Comparison of ENCODE assay signal across 14 cellular contexts in the genomic region with DNA sequence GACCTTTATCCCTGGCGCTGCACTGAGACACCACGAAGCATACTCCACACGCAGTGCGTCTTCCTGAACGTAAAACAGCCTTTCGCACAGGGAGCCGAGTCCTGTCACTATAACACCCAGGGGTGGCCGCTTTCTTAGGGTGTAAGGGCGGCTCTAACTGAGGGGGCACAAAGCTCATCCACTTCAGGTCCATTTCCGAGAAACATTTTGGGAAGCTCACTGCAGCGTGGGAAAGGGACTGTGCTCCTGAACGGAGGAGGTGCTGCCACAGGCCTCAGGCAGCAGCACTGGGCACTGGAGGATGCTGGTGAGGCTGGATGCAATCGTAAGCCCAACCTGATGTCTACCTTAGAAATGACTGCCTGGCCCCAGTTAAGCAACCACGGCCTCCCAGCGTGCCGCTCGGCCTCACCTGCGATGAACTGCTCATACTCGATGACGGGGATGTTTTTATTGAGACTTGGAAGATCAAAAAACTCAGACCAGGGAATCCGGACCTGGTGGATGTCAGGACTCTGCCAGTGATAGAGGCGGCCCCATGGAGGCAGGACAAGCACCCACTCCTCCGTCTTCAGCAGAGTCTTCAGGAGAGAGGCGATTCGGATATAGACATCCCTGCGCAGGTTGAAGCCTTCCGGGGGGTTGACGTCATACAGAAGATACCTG. TPM values are rescaled to one million over a fixed set of nuclear protein-coding genes. Genes with fewer than 3 reads are reported as not detected.
DNase-seq lines count a peak whose midpoint lies in the region; ATAC-seq and TF ChIP-seq lines count a peak whose summit lies in the region.
"Had no signal": no experiment of that assay in that cellular context is flagged by ENCODE, and none has a peak within 500 bp of the region (broad histone marks: within the 10 kb centered on the region; RNA-seq: fewer than 3 reads in every experiment).

No MANE protein-coding gene starts in this region.

- peaks cover 16% of the 10 kb centered on the region for H3K4me1 Mint-ChIP-seq in activated CD8-positive, alpha-beta T cell treated with anti-CD3 and anti-CD28 coated beads, Interleukin-2, amount 10 ng/mL, durations not matched to agents 7 days and 5 days (ENCODE audit: low read depth)
- peaks cover 3% of the 10 kb centered on the region for H3K4me1 Mint-ChIP-seq in activated CD8-positive, alpha-beta T cell treated with anti-CD3 and anti-CD28 coated beads for 36 hours (ENCODE audit: low read depth)
- H3K4me1 Mint-ChIP-seq in T-helper 17 cell (peaks cover 15% of the 10 kb centered on the region), immature natural killer cell (peaks cover 10 to 17% of the 10 kb centered on the region in 2 donors)
- H3K4me1 Mint-ChIP-seq in stimulated activated memory B cell treated with anti-CD40 and anti-IgM and Interleukin-4, amounts not matched to agents 10 μg/mL and 1 μg/mL and 100 μg/mL, for 72 hours = peaks cover 17% of the 10 kb centered on the region

- POLR2A ChIA-PET in activated CD8-positive, alpha-beta T cell treated with anti-CD3 and anti-CD28 coated beads, Interleukin-2, amount 10 ng/mL, durations not matched to agents 7 days and 5 days (lab: Charles Lee) = no interaction called here
- POLR2A ChIA-PET in activated CD8-positive, alpha-beta T cell treated with anti-CD3 and anti-CD28 coated beads for 36 hours (lab: Charles Lee) = interaction anchor here (0.9 kb wide), 1 partner anchor 80 kb away, joined by 4 read pairs; no protein-coding TSS in a partner anchor

- peaks cover 12% of the 10 kb centered on the region for H3K36me3 Mint-ChIP-seq in activated CD8-positive, alpha-beta T cell treated with anti-CD3 and anti-CD28 coated beads, Interleukin-2, amount 10 ng/mL, durations not matched to agents 7 days and 5 days (ENCODE audit: low read depth)
- peaks cover 12% of the 10 kb centered on the region for H3K36me3 Mint-ChIP-seq in activated CD8-positive, alpha-beta T cell treated with anti-CD3 and anti-CD28 coated beads for 36 hours (ENCODE audit: low read depth)
- H3K36me3 Mint-ChIP-seq in T-helper 17 cell (ENCODE audit: low read depth) = peaks cover 8% of the 10 kb centered on the region
- H3K36me3 Mint-ChIP-seq in immature natural killer cell = peaks cover 16 to 22% (median 21%) of the 10 kb centered on the region in 3 donors
- peaks cover 36% of the 10 kb centered on the region for H3K36me3 Mint-ChIP-seq in stimulated activated memory B cell treated with anti-CD40 and anti-IgM and Interleukin-4, amounts not matched to agents 10 μg/mL and 1 μg/mL and 100 μg/mL, for 72 hours

- intact Hi-C loops in activated CD8-positive, alpha-beta T cell treated with anti-CD3 and anti-CD28 coated beads for 36 hours (cut with micrococcal nuclease) = no loop called here

- CTCF ChIA-PET in activated CD8-positive, alpha-beta T cell treated with anti-CD3 and anti-CD28 coated beads, Interleukin-2, amount 10 ng/mL, durations not matched to agents 7 days and 5 days (lab: Charles Lee) = interaction anchor here (1.3 kb wide), 1 partner anchor 335 kb away, joined by 3 read pairs; no protein-coding TSS in a partner anchor
- CTCF ChIA-PET in activated CD8-positive, alpha-beta T cell treated with anti-CD3 and anti-CD28 coated beads for 36 hours (lab: Charles Lee) = interaction anchor here (1.3 kb wide), 1 partner anchor 24 kb away, joined by 3 read pairs; no protein-coding TSS in a partner anchor

- H3K4me3 Mint-ChIP-seq in activated CD8-positive, alpha-beta T cell treated with anti-CD3 and anti-CD28 coated beads, Interleukin-2, amount 10 ng/mL, durations not matched to agents 7 days and 5 days = peak overlapping the region; percentile 18
- H3K4me3 Mint-ChIP-seq in activated CD8-positive, alpha-beta T cell treated with anti-CD3 and anti-CD28 coated beads for 36 hours = no peak overlapping the region
- H3K4me3 Mint-ChIP-seq in T-helper 17 cell = peak overlapping the region; percentile 69
- peak overlapping the region; percentile 26 to 72 (median 57) for H3K4me3 Mint-ChIP-seq in immature natural killer cell
- H3K4me3 Mint-ChIP-seq in stimulated activated memory B cell treated with anti-CD40 and anti-IgM and Interleukin-4, amounts not matched to agents 10 μg/mL and 1 μg/mL and 100 μg/mL, for 72 hours = peak overlapping the region; percentile 38

- H3K27me3 Mint-ChIP-seq in activated CD8-positive, alpha-beta T cell treated with anti-CD3 and anti-CD28 coated beads, Interleukin-2, amount 10 ng/mL, durations not matched to agents 7 days and 5 days (ENCODE audit: low read depth) = peaks cover 6% of the 10 kb centered on the region
- H3K27me3 Mint-ChIP-seq in activated CD8-positive, alpha-beta T cell treated with anti-CD3 and anti-CD28 coated beads for 36 hours = no peaks in the 10 kb centered on the region
- H3K27me3 Mint-ChIP-seq in T-helper 17 cell (no peaks in the 10 kb centered on the region), immature natural killer cell (ENCODE audit: low read depth in 3 of 3) (peaks cover 5 to 17% (median 6%) of the 10 kb centered on the region in 3 donors)
- no peaks in the 10 kb centered on the region for H3K27me3 Mint-ChIP-seq in stimulated activated memory B cell treated with anti-CD40 and anti-IgM and Interleukin-4, amounts not matched to agents 10 μg/mL and 1 μg/mL and 100 μg/mL, for 72 hours

- no peak for ATAC-seq in activated CD8-positive, alpha-beta T cell treated with anti-CD3 and anti-CD28 coated beads, Interleukin-2, amount 10 ng/mL, durations not matched to agents 7 days and 5 days
- ATAC-seq in activated CD8-positive, alpha-beta T cell treated with anti-CD3 and anti-CD28 coated beads for 36 hours = no peak
- ATAC-seq in T-helper 17 cell (no peak), HG03280 (IDR thresholded peaks at IDR 0.05; ENCODE audit: unreplicated experiment) (no peak), HG02798 (IDR thresholded peaks at IDR 0.05; ENCODE audit: poor library complexity, unreplicated experiment) (no peak)
- ATAC-seq in stimulated activated memory B cell treated with anti-CD40 and anti-IgM and Interleukin-4, amounts not matched to agents 10 μg/mL and 1 μg/mL and 100 μg/mL, for 72 hours = no peak
- ATAC-seq: gastroesophageal sphincter had no signal

- no peaks in the 10 kb centered on the region for H3K9me3 Mint-ChIP-seq in activated CD8-positive, alpha-beta T cell treated with anti-CD3 and anti-CD28 coated beads, Interleukin-2, amount 10 ng/mL, durations not matched to agents 7 days and 5 days (ENCODE audit: insufficient read depth)
- H3K9me3 Mint-ChIP-seq in activated CD8-positive, alpha-beta T cell treated with anti-CD3 and anti-CD28 coated beads for 36 hours = no peaks in the 10 kb centered on the region
- H3K9me3 Mint-ChIP-seq in immature natural killer cell = no peaks in the 10 kb centered on the region
- no peaks in the 10 kb centered on the region for H3K9me3 Mint-ChIP-seq in stimulated activated memory B cell treated with anti-CD40 and anti-IgM and Interleukin-4, amounts not matched to agents 10 μg/mL and 1 μg/mL and 100 μg/mL, for 72 hours

- no peak overlapping the region for H3K27ac Mint-ChIP-seq in activated CD8-positive, alpha-beta T cell treated with anti-CD3 and anti-CD28 coated beads, Interleukin-2, amount 10 ng/mL, durations not matched to agents 7 days and 5 days
- no peak overlapping the region for H3K27ac Mint-ChIP-seq in activated CD8-positive, alpha-beta T cell treated with anti-CD3 and anti-CD28 coated beads for 36 hours
- H3K27ac Mint-ChIP-seq in T-helper 17 cell (no peak overlapping the region), immature natural killer cell (peak overlapping the region in 4 of 6 donors; percentile 28 to 77 (median 59))
- no peak overlapping the region for H3K27ac Mint-ChIP-seq in stimulated activated memory B cell treated with anti-CD40 and anti-IgM and Interleukin-4, amounts not matched to agents 10 μg/mL and 1 μg/mL and 100 μg/mL, for 72 hours

- no peak for DNase-seq in activated CD8-positive, alpha-beta T cell treated with anti-CD3 and anti-CD28 coated beads, Interleukin-2, amount 10 ng/mL, durations not matched to agents 7 days and 5 days
- no peak for DNase-seq in activated CD8-positive, alpha-beta T cell treated with anti-CD3 and anti-CD28 coated beads for 36 hours
- DNase-seq in T-helper 17 cell = no peak
- DNase-seq in immature natural killer cell = no peak
- no peak for DNase-seq in SKM-1 treated with dmso at 0.1 percent for 144 hours (lab: John Stamatoyannopoulos, UW; ENCODE audit: unreplicated experiment)
- DNase-seq: brain microvascular endothelial cell; effector memory CD4-positive, alpha-beta T cell; islet precursor cell; NCI-H345; thyroid gland had no signal

- no peak for TF ChIP-seq CTCF in activated CD8-positive, alpha-beta T cell treated with anti-CD3 and anti-CD28 coated beads for 36 hours (IDR thresholded peaks at IDR 0.05)

- no peaks in the 10 kb centered on the region for H3K9me3 ChIP-seq in T-helper 17 cell (ENCODE audit: control insufficient read depth, low read length, poor library complexity, severe bottlenecking)
- H3K9me3 ChIP-seq: gastroesophageal sphincter, thyroid gland had no signal

RNA-seq across cellular contexts. Expression of a gene that starts 2.3 kb away (rescaled TPM):
- total RNA-seq in activated CD8-positive, alpha-beta T cell treated with anti-CD3 and anti-CD28 coated beads, Interleukin-2, amount 10 ng/mL, durations not matched to agents 7 days and 5 days = 10 to 100 TPM; 13.6 to 16.0 TPM
- 10 to 100 TPM; 11.7 to 12.4 TPM for total RNA-seq in activated CD8-positive, alpha-beta T cell treated with anti-CD3 and anti-CD28 coated beads for 36 hours
- 10 to 100 TPM; 48.5 to 66.4 TPM for total RNA-seq in T-helper 17 cell
- 1 to 10 TPM; 1.1 to 5.2 (median 4.7) TPM for polyA plus RNA-seq in immature natural killer cell

Comparison
In these comparisons a context has a peak if more than half of its experiments do, and no peak if none do; other contexts are left out.
1. H3K27ac Mint-ChIP-seq: peak in immature natural killer cell (4 of 6); none in activated CD8-positive, alpha-beta T cell treated with anti-CD3 and anti-CD28 coated beads, Interleukin-2, amount 10 ng/mL, durations not matched to agents 7 days and 5 days (single experiment), activated CD8-positive, alpha-beta T cell treated with anti-CD3 and anti-CD28 coated beads for 36 hours (single experiment), T-helper 17 cell (single experiment) and stimulated activated memory B cell treated with anti-CD40 and anti-IgM and Interleukin-4, amounts not matched to agents 10 μg/mL and 1 μg/mL and 100 μg/mL, for 72 hours (single experiment).